ENCODE assay signal across 2 cellular contexts in genomic region chr2:203858176-203858575, GRCh38.
TF ChIP-seq lines count a peak whose summit lies in the region.

No MANE protein-coding gene starts in this region.

TF ChIP-seq in HCT116, 20 proteins besides CTCF, POLR2A, EP300 and RAD21:
- TF ChIP-seq ELF1 (IDR thresholded peaks at IDR 0.05; ENCODE audit: borderline replicate concordance, low read depth): no peak
- no peak for TF ChIP-seq FOSL1 (IDR thresholded peaks at IDR 0.05; ENCODE audit: low read depth)
- TF ChIP-seq YY1 (IDR thresholded peaks at IDR 0.05; ENCODE audit: extremely low read depth, insufficient replicate concordance, low read depth, low read length): peak; percentile 74
- no peak for TF ChIP-seq POLR2AphosphoS5 (IDR thresholded peaks at IDR 0.05; ENCODE audit: low read depth, low read length)

TF ChIP-seq in H1, 55 proteins besides CTCF, POLR2A, EP300 and RAD21:
- TF ChIP-seq TBP (IDR thresholded peaks at IDR 0.05; ENCODE audit: low read depth, low read length) (no peak), JUN (IDR thresholded peaks at IDR 0.05; ENCODE audit: low read depth, low read length) (no peak), CBX5 (IDR thresholded peaks at IDR 0.05; ENCODE audit: low read depth, low read length) (no peak), SRF (IDR thresholded peaks at IDR 0.05; ENCODE audit: low read depth, low read length) (no peak), PHF8 (conservative IDR thresholded peaks at IDR 0.05; ENCODE audit: low read depth, low read length) (no peak), ATF2 (IDR thresholded peaks at IDR 0.05; ENCODE audit: low read length) (no peak), POU5F1 (IDR thresholded peaks at IDR 0.05; ENCODE audit: low read depth, low read length) (no peak), CEBPB (IDR thresholded peaks at IDR 0.05; ENCODE audit: low read depth, low read length) (no peak), CHD1 (IDR thresholded peaks at IDR 0.05; ENCODE audit: low read depth, low read length) (no peak), CREB1 (IDR thresholded peaks at IDR 0.05) (no peak), RBBP5 (IDR thresholded peaks at IDR 0.05; ENCODE audit: borderline replicate concordance, low read depth, low read length) (no peak), NRF1 (IDR thresholded peaks at IDR 0.05; ENCODE audit: low read depth, low read length) (no peak), TEAD4 (IDR thresholded peaks at IDR 0.05; ENCODE audit: low read depth, low read length) (no peak)
